In the genomic region with DNA sequence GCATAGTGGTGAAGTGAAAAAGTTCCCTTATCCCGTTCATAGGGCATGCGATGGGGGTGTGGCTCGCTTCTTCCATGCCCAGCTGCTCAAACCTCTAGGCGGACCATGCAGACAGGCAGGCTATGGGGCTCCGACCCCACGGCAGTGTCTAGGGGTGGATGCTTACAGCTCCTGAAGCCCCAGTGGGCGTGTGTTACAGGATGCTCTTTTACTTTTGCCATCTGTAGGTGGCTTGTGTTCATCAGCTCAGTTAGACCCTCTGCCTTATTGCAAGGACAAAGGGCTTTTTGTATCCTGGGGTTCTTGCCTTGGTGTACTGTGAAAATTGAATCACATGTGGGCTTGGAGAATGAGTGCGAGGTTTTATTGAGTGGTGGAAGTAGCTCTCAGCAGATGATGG, we compare ENCODE assay signal across 25 cellular contexts. TPM values are rescaled to one million over a fixed set of nuclear protein-coding genes. Genes with fewer than 3 reads are reported as not detected.
"Had no signal": no experiment of that assay in that cellular context is flagged by ENCODE, and none has a peak within 500 bp of the region (broad histone marks: within the 10 kb centered on the region; RNA-seq: fewer than 3 reads in every experiment).

A gene (minus strand): TSS at position 126 of the 400 bp plus-strand sequence. CDS start 178 bp downstream, outside the sequence.

- H3K4me1 Mint-ChIP-seq: activated naive CD4-positive, alpha-beta T cell treated with anti-CD3 and anti-CD28 coated beads, Interleukin-2, amount 50 U/mL, for 24 hours had no signal

- H3K36me3 Mint-ChIP-seq: activated naive CD4-positive, alpha-beta T cell treated with anti-CD3 and anti-CD28 coated beads, Interleukin-2, amount 50 U/mL, for 24 hours; mesothelial cell of epicardium had no signal

- DNase-seq: activated CD4-positive, alpha-beta T cell treated with anti-CD3 and anti-CD28 coated beads, Interleukin-2, amount 50 U/mL, for 1 hour; activated CD4-positive, CD25-positive, alpha-beta regulatory T cell treated with anti-CD3 and anti-CD28 coated beads, Interleukin-2, amount 50 U/mL, for 72 hours; activated effector memory CD4-positive, alpha-beta T cell treated with anti-CD3 and anti-CD28 coated beads, Interleukin-2, amount 50 U/mL, for 16 hours; activated T-cell treated with anti-CD3 and anti-CD28 coated beads, Interleukin-2, amount 50 U/mL, for 72 hours; adrenal gland; cerebellar nuclear complex; effector CD8-positive, alpha-beta T cell; esophagus squamous epithelium; hypothalamus; kidney; nephron progenitor cell; stimulated activated naive CD8-positive, alpha-beta T cell treated with anti-CD3 and anti-CD28 coated beads, Interleukin-15, amount 100 ng/mL, for 72 hours; T-helper 2 cell; trophoblast cell had no signal

- H3K27ac Mint-ChIP-seq: activated naive CD4-positive, alpha-beta T cell treated with anti-CD3 and anti-CD28 coated beads, Interleukin-2, amount 50 U/mL, for 24 hours; activated T-cell treated with anti-CD3 and anti-CD28 coated beads, Interleukin-2, amount 50 U/mL, for 72 hours; mesothelial cell of epicardium; nephron progenitor cell; progenitor cell of endocrine pancreas had no signal

- H3K9me3 Mint-ChIP-seq: activated naive CD4-positive, alpha-beta T cell treated with anti-CD3 and anti-CD28 coated beads, Interleukin-2, amount 50 U/mL, for 24 hours; activated T-cell treated with anti-CD3 and anti-CD28 coated beads, Interleukin-2, amount 50 U/mL, for 72 hours; mesothelial cell of epicardium had no signal

- H3K9me3 ChIP-seq: adrenal gland, suprapubic skin had no signal

- ATAC-seq: activated T-cell treated with anti-CD3 and anti-CD28 coated beads, Interleukin-2, amount 50 U/mL, for 72 hours; left lobe of liver; stimulated activated naive CD8-positive, alpha-beta T cell treated with anti-CD3 and anti-CD28 coated beads, Interleukin-15, amount 100 ng/mL, for 72 hours had no signal

- H3K4me3 ChIP-seq: adrenal gland, esophagus squamous epithelium, lung, suprapubic skin had no signal

- H3K27ac ChIP-seq: adrenal gland, esophagus squamous epithelium, suprapubic skin, VCaP had no signal

- H3K36me3 ChIP-seq: adrenal gland, esophagus squamous epithelium, suprapubic skin had no signal

- H3K4me3 Mint-ChIP-seq: activated naive CD4-positive, alpha-beta T cell treated with anti-CD3 and anti-CD28 coated beads, Interleukin-2, amount 50 U/mL, for 24 hours; activated T-cell treated with anti-CD3 and anti-CD28 coated beads, Interleukin-2, amount 50 U/mL, for 72 hours; mesothelial cell of epicardium; nephron progenitor cell; stimulated activated naive CD8-positive, alpha-beta T cell treated with anti-CD3 and anti-CD28 coated beads, Interleukin-15, amount 100 ng/mL, for 72 hours had no signal

RNA-seq across cellular contexts. Expression of the gene that starts here (rescaled TPM):
- total RNA-seq: activated CD8-positive, alpha-beta memory T cell treated with anti-CD3 and anti-CD28 coated beads for 36 hours; activated T-cell treated with anti-CD3 and anti-CD28 coated beads, Interleukin-2, amount 50 U/mL, for 72 hours; adrenal gland; bronchial epithelial cell; esophagus squamous epithelium; glomerular endothelial cell; kidney; left lobe of liver; lung; mesothelial cell of epicardium; osteoblast; progenitor cell of endocrine pancreas; suprapubic skin had no signal
- polyA plus RNA-seq: adrenal gland, lung had no signal
